8 cellular contexts compared by ENCODE assay signal in genomic region chr9:35732185-35733108, GRCh38. TPM values are rescaled to one million over a fixed set of nuclear protein-coding genes. Genes with fewer than 3 reads are reported as not detected.
DNase-seq lines count a peak whose midpoint lies in the region; TF ChIP-seq lines count a peak whose summit lies in the region.

TSS of gene CREB3 (plus strand) at chr9:35732666. CDS start at chr9:35732773, 107 bp downstream.
TSS of gene TLN1 (minus strand) at chr9:35732195. CDS start at chr9:35725694, 6,501 bp downstream.

- TF ChIP-seq CTCF in HFF-Myc (IDR thresholded peaks at IDR 0.05; ENCODE audit: low read depth, low read length, missing control alignments) (no peak), neutrophil (IDR thresholded peaks at IDR 0.05) (peak; percentile 25)

- H3K4me1 ChIP-seq in neutrophil (ENCODE audit: control insufficient read depth in 1 of 2, insufficient read depth in 1 of 2, low read depth in 1 of 2, low read length in 1 of 2), result peaks cover 49 to 55% of the 10 kb centered on the region in 2 experiments

- no peaks in the 10 kb centered on the region for H3K27me3 ChIP-seq in neutrophil

- in situ Hi-C loops in SK-MEL-5 (cut with HindIII; ENCODE audit: low pct_unique_long_range_greater_than_20kb, low sequenced_read_pairs), result no loop called here

- peak within 1 kb of the TSS; percentile 99 for H3K27ac ChIP-seq in neutrophil
- H3K27ac ChIP-seq in substantia nigra (ENCODE audit: low read depth, low read length, poor library complexity, severe bottlenecking), result peak within 1 kb of the TSS; percentile 90

- H3K36me3 ChIP-seq in neutrophil, result peaks cover 42% of the 10 kb centered on the region

- DNase-seq in GM04504 (ENCODE audit: low read depth) (peak; percentile 99), HFF-Myc (ENCODE audit: extremely low read depth, low read depth) (peak; percentile 96), MV-4-11 (lab: John Stamatoyannopoulos, UW) (peak; percentile 99), SK-MEL-5 (ENCODE audit: low read depth, low spot score) (peak; percentile 96), foreskin melanocyte (peak; percentile 98), substantia nigra (lab: John Stamatoyannopoulos, UW) (peak; percentile 82 to 100 (median 97))
- DNase-seq in activated naive CD4-positive, alpha-beta T cell treated with Interleukin-2 at 50 U/mL for 16 hours, result peak; percentile 98

- no peaks in the 10 kb centered on the region for H3K9me3 ChIP-seq in neutrophil

- H3K4me3 ChIP-seq in HFF-Myc (replicated peaks; ENCODE audit: low read depth, low read length), result peak within 1 kb of the TSS; percentile 83
- H3K4me3 ChIP-seq in neutrophil (ENCODE audit: low read depth in 1 of 2, low read length in 1 of 2), result peak within 1 kb of the TSS; percentile 93 to 94

RNA-seq across cellular contexts. Expression of gene CREB3, which starts in this region (rescaled TPM):
- 21.8 and 27.2 TPM in 2 replicates for total RNA-seq in SK-MEL-5 (2014; rRNA removed; shearing (Covaris generic))
- polyA plus RNA-seq in SK-MEL-5 (2015; cell fraction: cytosol; rRNA removed), result 19.7 and 28.1 TPM in 2 replicates
- polyA plus RNA-seq in SK-MEL-5 (2015; cell fraction: nucleus; rRNA removed), result 4.6 and 9.3 TPM in 2 replicates

RNA-seq across cellular contexts. Expression of gene TLN1, which starts in this region (rescaled TPM):
- total RNA-seq in SK-MEL-5 (2014; rRNA removed; shearing (Covaris generic)), result 58.0 and 66.8 TPM in 2 replicates
- 99.8 and 150 TPM in 2 replicates for polyA plus RNA-seq in SK-MEL-5 (2015; cell fraction: cytosol; rRNA removed)
- 65.7 and 82.8 TPM in 2 replicates for polyA plus RNA-seq in SK-MEL-5 (2015; cell fraction: nucleus; rRNA removed)

Comparison
In these comparisons a context has a peak if more than half of its experiments do, and no peak if none do; other contexts are left out.
1. Peak in every context shown above with its lines: DNase-seq, H3K4me3 ChIP-seq and H3K27ac ChIP-seq.